Comparison of ENCODE assay signal across 10 cellular contexts in the genomic region with DNA sequence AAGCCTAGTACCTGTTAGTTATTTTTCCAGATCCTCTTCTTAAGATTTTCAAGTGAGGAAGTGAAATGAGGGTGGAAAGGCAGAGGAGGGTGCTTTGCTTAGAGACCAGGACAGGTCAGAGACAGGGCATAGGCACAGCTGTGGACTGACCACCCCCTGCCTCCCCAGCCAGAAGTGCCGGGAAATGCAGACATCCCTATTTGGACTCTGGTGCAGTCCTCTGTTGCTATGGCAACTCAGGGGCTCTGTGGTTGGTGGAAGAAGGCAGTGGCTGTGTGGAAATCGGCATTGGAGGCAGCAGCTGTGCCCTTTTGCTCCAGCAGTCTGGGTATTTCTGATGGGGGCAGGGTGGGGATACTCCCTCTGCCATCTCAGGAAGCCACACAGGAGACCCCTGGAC. TPM values are rescaled to one million over a fixed set of nuclear protein-coding genes. Genes with fewer than 3 reads are reported as not detected.
DNase-seq lines count a peak whose midpoint lies in the region; ATAC-seq, FAIRE-seq and TF ChIP-seq lines count a peak whose summit lies in the region.
"Had no signal": no experiment of that assay in that cellular context is flagged by ENCODE, and none has a peak within 500 bp of the region (broad histone marks: within the 10 kb centered on the region; RNA-seq: fewer than 3 reads in every experiment).

No MANE protein-coding gene starts in this region.

- peak in 8 of 14 donors; percentile 12 to 84 (median 28) for DNase-seq in C1 segment of cervical spinal cord (lab: John Stamatoyannopoulos, UW)
- peak; percentile 27 for DNase-seq in NCI-H1694 treated with DMSO at 0.1 percent for 48 hours (lab: John Stamatoyannopoulos, UW)
- peak; percentile 49 for DNase-seq in astrocyte of the spinal cord (ENCODE audit: low read depth, low spot score)
- peak; percentile 73 for DNase-seq in medulla oblongata (ENCODE audit: extremely low spot score)
- DNase-seq in HUDEP-2 (lab: John Stamatoyannopoulos, UW; ENCODE audit: unreplicated experiment in 76 of 76): no peak
- DNase-seq in NCI-H2171 (lab: John Stamatoyannopoulos, UW): no peak
- no peak for DNase-seq in kidney
- DNase-seq: NCI-H2029 treated with DMSO at 0.1 percent for 48 hours, pancreas had no signal

- H3K27ac ChIP-seq in kidney (ENCODE audit: low read depth in 2 of 2, low read length in 2 of 2): no peak overlapping the region
- H3K27ac ChIP-seq: pancreas had no signal

- in situ Hi-C loops in astrocyte of the spinal cord (cut with HindIII; ENCODE audit: low sequenced_read_pairs): no loop called here

- H3K4me3 ChIP-seq in astrocyte of the spinal cord (ENCODE audit: low read depth, low read length) (no peak overlapping the region), kidney (ENCODE audit: low read length in 2 of 2) (no peak overlapping the region)
- H3K4me3 ChIP-seq: pancreas had no signal

- TF ChIP-seq CTCF in astrocyte of the spinal cord (IDR thresholded peaks at IDR 0.05; ENCODE audit: low read depth, low read length) (no peak), kidney (IDR thresholded peaks at IDR 0.05; ENCODE audit: borderline replicate concordance, extremely low read depth, insufficient read depth) (no peak)

- no peak overlapping the region for H3K9ac ChIP-seq in kidney (ENCODE audit: low read length in 2 of 2)

- no peaks in the 10 kb centered on the region for H3K9me3 ChIP-seq in kidney (ENCODE audit: control insufficient read depth in 1 of 2, low read length in 2 of 2)
- H3K9me3 ChIP-seq: pancreas had no signal

- intact Hi-C loops in kidney (cut with DNase I): no loop called here

- no peak for ATAC-seq in GM19463 (IDR thresholded peaks at IDR 0.05; ENCODE audit: unreplicated experiment)

- H3K4me1 ChIP-seq in kidney (ENCODE audit: control insufficient read depth in 1 of 2, insufficient read depth in 1 of 2, low read depth in 1 of 2, low read length in 2 of 2): peaks cover 0 to 7% of the 10 kb centered on the region in 2 donors
- H3K4me1 ChIP-seq: pancreas had no signal

- H3K36me3 ChIP-seq in kidney (ENCODE audit: control insufficient read depth in 1 of 2, insufficient read depth in 2 of 2, low read length in 2 of 2): no peaks in the 10 kb centered on the region
- H3K36me3 ChIP-seq: pancreas had no signal

- FAIRE-seq in kidney (lab: Jason Lieb, UNC): no peak
- FAIRE-seq: pancreas had no signal

RNA-seq across cellular contexts. Expression of gene NDFIP1, which starts 43.3 kb away (rescaled TPM):
- total RNA-seq in kidney: 107 TPM
- polyA plus RNA-seq in kidney (ENCODE audit: insufficient read depth, low read depth, low replicate concordance): 92.8 TPM

RNA-seq across cellular contexts. Expression of gene GNPDA1, which starts 52.4 kb away (rescaled TPM):
- 30.1 TPM for total RNA-seq in kidney
- 76.6 TPM for polyA plus RNA-seq in kidney (ENCODE audit: insufficient read depth, low read depth, low replicate concordance)

Comparison
In these comparisons a context has a peak if more than half of its experiments do, and no peak if none do; other contexts are left out.
1. DNase-seq: peak in C1 segment of cervical spinal cord (8 of 14), NCI-H1694 treated with DMSO at 0.1 percent for 48 hours (single experiment), astrocyte of the spinal cord (single experiment) and medulla oblongata (single experiment); none in HUDEP-2 (0 of 76), NCI-H2171 (single experiment) and kidney (single experiment).